ENCODE assay signal across 12 cellular contexts in genomic region chr14:101969480-101969879, GRCh38. TPM values are rescaled to one million over a fixed set of nuclear protein-coding genes. Genes with fewer than 3 reads are reported as not detected.
DNase-seq lines count a peak whose midpoint lies in the region; ATAC-seq and TF ChIP-seq lines count a peak whose summit lies in the region.
"Had no signal": no experiment of that assay in that cellular context is flagged by ENCODE, and none has a peak within 500 bp of the region (broad histone marks: within the 10 kb centered on the region; RNA-seq: fewer than 3 reads in every experiment).

No MANE protein-coding gene starts in this region.

- H3K36me3 Mint-ChIP-seq in activated T-cell treated with anti-CD3 and anti-CD28 coated beads, Interleukin-2, amount 50 U/mL, for 72 hours (ENCODE audit: insufficient read depth in 2 of 2), result peaks cover 4 to 8% of the 10 kb centered on the region in 2 donors

- peaks cover 17% of the 10 kb centered on the region; the same call in 1 of the 2 replicates for H4K20me1 ChIP-seq in OCI-LY7 (ENCODE audit: insufficient read depth, low read length)

- H3K4me2 ChIP-seq in OCI-LY7 (ENCODE audit: low read length), result peak overlapping the region; percentile 41

- peaks cover 68% of the 10 kb centered on the region for H3K4me1 Mint-ChIP-seq in activated T-cell treated with anti-CD3 and anti-CD28 coated beads, Interleukin-2, amount 50 U/mL, for 72 hours (ENCODE audit: low read depth)
- peaks cover 63% of the 10 kb centered on the region for H3K4me1 Mint-ChIP-seq in stimulated activated naive CD8-positive, alpha-beta T cell treated with anti-CD3 and anti-CD28 coated beads, Interleukin-15, amount 100 ng/mL, for 72 hours

- no peaks in the 10 kb centered on the region for H3K9me2 ChIP-seq in OCI-LY7 (ENCODE audit: insufficient read depth, low read length)

- H3K9me3 ChIP-seq in OCI-LY7 (ENCODE audit: low read length), result no peaks in the 10 kb centered on the region
- H3K9me3 ChIP-seq: thoracic aorta had no signal

- no peak overlapping the region for H3K4me3 Mint-ChIP-seq in activated T-cell treated with anti-CD3 and anti-CD28 coated beads, Interleukin-2, amount 50 U/mL, for 72 hours
- H3K4me3 Mint-ChIP-seq in stimulated activated naive CD8-positive, alpha-beta T cell treated with anti-CD3 and anti-CD28 coated beads, Interleukin-15, amount 100 ng/mL, for 72 hours, result no peak overlapping the region

- peaks cover 92% of the 10 kb centered on the region for H3K79me2 ChIP-seq in OCI-LY7 (ENCODE audit: insufficient read depth, low read depth, low read length)

- H3K27me3 ChIP-seq in dorsolateral prefrontal cortex, result no peaks in the 10 kb centered on the region

- H3K27ac ChIP-seq in OCI-LY7 (ENCODE audit: low read depth, low read length, poor library complexity, severe bottlenecking) (peak overlapping the region; percentile 47), dorsolateral prefrontal cortex (peak overlapping the region in 42 of 59 donors; percentile 3 to 79 (median 48))
- H3K27ac ChIP-seq: thoracic aorta had no signal

- H3K9me3 Mint-ChIP-seq in activated T-cell treated with anti-CD3 and anti-CD28 coated beads, Interleukin-2, amount 50 U/mL, for 72 hours, result no peaks in the 10 kb centered on the region
- H3K9me3 Mint-ChIP-seq in stimulated activated naive CD8-positive, alpha-beta T cell treated with anti-CD3 and anti-CD28 coated beads, Interleukin-15, amount 100 ng/mL, for 72 hours, result no peaks in the 10 kb centered on the region

- no peak for TF ChIP-seq CTCF in OCI-LY7 (conservative IDR thresholded peaks at IDR 0.05; ENCODE audit: low read length)
- TF ChIP-seq CTCF in dorsolateral prefrontal cortex (IDR thresholded peaks at IDR 0.05 in 54 of 56, conservative IDR thresholded peaks at IDR 0.05 in 2 of 56; ENCODE audit: low read depth in 1 of 56, partially characterized antibody in 56 of 56), result no peak

- no peaks in the 10 kb centered on the region for H3K27me3 Mint-ChIP-seq in activated T-cell treated with anti-CD3 and anti-CD28 coated beads, Interleukin-2, amount 50 U/mL, for 72 hours (ENCODE audit: low read depth)
- H3K27me3 Mint-ChIP-seq in stimulated activated naive CD8-positive, alpha-beta T cell treated with anti-CD3 and anti-CD28 coated beads, Interleukin-15, amount 100 ng/mL, for 72 hours, result no peaks in the 10 kb centered on the region

- CTCF ChIA-PET in OCI-LY7 (lab: Charles Lee; ENCODE audit: unreplicated experiment), result interaction anchor here (0.9 kb wide), 1 partner anchor 22 kb away, joined by 3 read pairs; no protein-coding TSS in a partner anchor

- ATAC-seq in activated T-cell treated with anti-CD3 and anti-CD28 coated beads, Interleukin-2, amount 50 U/mL, for 72 hours (replicated peaks in 1 of 2), result no peak
- ATAC-seq in stimulated activated naive CD8-positive, alpha-beta T cell treated with anti-CD3 and anti-CD28 coated beads, Interleukin-15, amount 100 ng/mL, for 72 hours, result no peak
- ATAC-seq in HG02623 (IDR thresholded peaks at IDR 0.05; ENCODE audit: unreplicated experiment), result no peak

- BruUV-seq in OCI-LY7 (replicated peaks; lab: Mats Ljungman, UMichigan), result no TSS peak

- H3K4me3 ChIP-seq in OCI-LY7 (ENCODE audit: low read depth, low read length, poor library complexity, severe bottlenecking) (no peak overlapping the region), dorsolateral prefrontal cortex (peak overlapping the region in 23 of 59 donors; percentile 0 to 34 (median 15))
- H3K4me3 ChIP-seq: thoracic aorta had no signal

- POLR2A ChIA-PET in OCI-LY7 (lab: Charles Lee), result interaction anchor here (0.7 kb wide), 1 partner anchor 73 kb away, joined by 4 read pairs; no protein-coding TSS in a partner anchor

- peaks cover 30% of the 10 kb centered on the region for H3K4me1 ChIP-seq in OCI-LY7 (ENCODE audit: insufficient read depth, low read length, poor library complexity, severe bottlenecking)

- DNase-seq in activated T-cell treated with anti-CD3 and anti-CD28 coated beads, Interleukin-2, amount 50 U/mL, for 72 hours, result no peak
- no peak for DNase-seq in activated T-cell treated with anti-CD3 and anti-CD28 coated beads for 4 hours
- DNase-seq in OCI-LY7 (ENCODE audit: low spot score), result peak; percentile 60
- DNase-seq in dorsolateral prefrontal cortex, result peak in 1 of 10 donors; percentile 66
- no peak for DNase-seq in stimulated activated naive CD8-positive, alpha-beta T cell treated with anti-CD3 and anti-CD28 coated beads, Interleukin-15, amount 100 ng/mL, for 72 hours
- no peak for DNase-seq in A172 (ENCODE audit: low spot score)
- no peak for DNase-seq in LoVo (ENCODE audit: low spot score)
- DNase-seq: activated CD4-positive, alpha-beta T cell treated with anti-CD3 and anti-CD28 coated beads for 48 hours; SHP77 treated with DMSO at 0.1 percent for 48 hours; T1000 had no signal

- intact Hi-C loops in OCI-LY7 (cut with micrococcal nuclease; ENCODE audit: unreplicated experiment) (no loop called here), dorsolateral prefrontal cortex (cut with DNase I) (loop anchor here (5.0 to 10.0 kb wide), 3 partner anchors 207 to 545 kb away; partner anchors contain the start of gene PPP2R5C (in 1 of the 2))

- H2AFZ ChIP-seq in OCI-LY7 (ENCODE audit: low read length), result no peak overlapping the region

- H3K27ac Mint-ChIP-seq in activated T-cell treated with anti-CD3 and anti-CD28 coated beads, Interleukin-2, amount 50 U/mL, for 72 hours, result peak overlapping the region; percentile 65
- H3K27ac Mint-ChIP-seq in stimulated activated naive CD8-positive, alpha-beta T cell treated with anti-CD3 and anti-CD28 coated beads, Interleukin-15, amount 100 ng/mL, for 72 hours, result peak overlapping the region; percentile 15 to 27

- peaks cover 21% of the 10 kb centered on the region for H3K36me3 ChIP-seq in OCI-LY7 (ENCODE audit: insufficient read depth, low read length)
- H3K36me3 ChIP-seq: thoracic aorta had no signal

RNA-seq across cellular contexts. Expression of gene DYNC1H1, which starts 5.1 kb away (rescaled TPM):
- 100 to 1,000 TPM; 300 to 335 TPM for total RNA-seq in activated T-cell treated with anti-CD3 and anti-CD28 coated beads, Interleukin-2, amount 50 U/mL, for 72 hours
- 207 and 209 TPM in 2 replicates for total RNA-seq in OCI-LY7 (2014; rRNA removed; shearing (Covaris generic))
- total RNA-seq in OCI-LY7 (2022) (291 TPM in 2 replicates), dorsolateral prefrontal cortex (1,000 to 10,000 TPM in 97 of 120 experiments, 100 to 1,000 TPM in 23; 740 to 1,310 (median 1,110) TPM)
- total RNA-seq in A172 (2014; rRNA removed; shearing (Covaris generic)), result 265 and 340 TPM in 2 replicates
